Comparison of ENCODE assay signal across 8 cellular contexts in the genomic region with DNA sequence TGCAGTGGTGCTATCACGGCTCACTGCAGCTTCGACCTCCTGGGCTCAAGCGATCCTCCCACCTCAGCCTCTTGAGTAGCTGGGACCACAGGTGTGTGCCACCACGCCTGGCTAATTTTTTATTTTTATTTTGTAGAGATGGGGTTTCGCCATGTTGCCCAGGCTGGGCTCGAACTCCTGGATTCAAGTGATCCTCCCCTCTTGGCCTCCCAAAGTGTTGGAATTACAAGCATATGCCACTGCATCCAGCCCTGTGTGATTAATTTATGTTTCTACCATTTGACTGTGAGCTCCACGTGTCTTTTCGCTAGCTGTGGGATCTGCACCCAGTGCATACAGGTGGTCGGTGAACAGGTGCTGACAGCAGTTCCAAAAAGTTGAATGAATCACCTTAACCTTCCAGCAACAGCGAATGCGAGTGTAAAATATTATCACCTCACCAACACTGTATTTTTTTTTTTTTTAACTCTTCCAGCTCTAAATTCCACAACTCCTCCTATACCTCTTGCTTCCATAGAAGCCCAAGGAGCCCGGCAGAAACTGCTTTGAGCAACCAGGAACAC. TPM values are rescaled to one million over a fixed set of nuclear protein-coding genes. Genes with fewer than 3 reads are reported as not detected.
DNase-seq lines count a peak whose midpoint lies in the region; ATAC-seq, FAIRE-seq and TF ChIP-seq lines count a peak whose summit lies in the region.

No MANE protein-coding gene starts in this region.

- POLR2A ChIA-PET in CD8-positive, alpha-beta T cell (lab: Charles Lee), result interaction anchor here (1.0 kb wide), 1 partner anchor 378 kb away, joined by 5 read pairs; a partner anchor contains a TSS

- peak overlapping the region; percentile 81 for H3K27ac Mint-ChIP-seq in CD8-positive, alpha-beta T cell

- peak overlapping the region; percentile 87 for H3K4me3 Mint-ChIP-seq in CD8-positive, alpha-beta T cell

- CTCF ChIA-PET in CD8-positive, alpha-beta T cell (lab: Charles Lee), result no interaction called here

- H3K9me3 Mint-ChIP-seq in CD8-positive, alpha-beta T cell, result no peaks in the 10 kb centered on the region

- H3K36me3 Mint-ChIP-seq in CD8-positive, alpha-beta T cell, result peaks cover 7% of the 10 kb centered on the region

- H3K36me3 ChIP-seq in CD8-positive, alpha-beta T cell (ENCODE audit: insufficient read depth, low read length), result no peaks in the 10 kb centered on the region
- H3K36me3 ChIP-seq in esophagus squamous epithelium (peaks cover 0 to 5% (median 0%) of the 10 kb centered on the region in 3 donors), stomach smooth muscle (ENCODE audit: control insufficient read depth in 2 of 2, insufficient read depth in 2 of 2, low read length in 2 of 2) (peaks cover 0 to 6% of the 10 kb centered on the region in 2 donors)

- intact Hi-C loops in CD8-positive, alpha-beta T cell (cut with DNase I, micrococcal nuclease), result loop anchor here (1.0 to 10.0 kb wide), 3 partner anchors 375 to 510 kb away; a partner anchor contains a TSS
- intact Hi-C loops in esophagus squamous epithelium (cut with DNase I), result no loop called here

- no peak for DNase-seq in CD8-positive, alpha-beta T cell
- DNase-seq in esophagus squamous epithelium (lab: John Stamatoyannopoulos, UW) (no peak), GM12892 (ENCODE audit: insufficient read length) (no peak)
- no peak for DNase-seq in activated effector memory CD4-positive, alpha-beta T cell treated with Interleukin-2 at 50 U/mL for 16 hours
- no peak for DNase-seq in stimulated activated CD4-positive, alpha-beta T cell treated with anti-CD3 and anti-CD28 coated beads, Interleukin-15, amount 100 ng/mL, for 24 hours

- ATAC-seq in CD8-positive, alpha-beta T cell, result peak; percentile 9
- ATAC-seq in GM21515 (IDR thresholded peaks at IDR 0.05; ENCODE audit: unreplicated experiment), result peak; percentile 11
- peak; percentile 23 for ATAC-seq in HG03571 (IDR thresholded peaks at IDR 0.05; ENCODE audit: unreplicated experiment)

- no peak for TF ChIP-seq CTCF in CD8-positive, alpha-beta T cell (IDR thresholded peaks at IDR 0.05)
- no peak for TF ChIP-seq CTCF in esophagus squamous epithelium (IDR thresholded peaks at IDR 0.05)

- no peaks in the 10 kb centered on the region for H3K9me3 ChIP-seq in CD8-positive, alpha-beta T cell (ENCODE audit: low read length)
- H3K9me3 ChIP-seq in esophagus squamous epithelium (no peaks in the 10 kb centered on the region), stomach smooth muscle (ENCODE audit: control insufficient read depth in 2 of 2, low read length in 2 of 2) (no peaks in the 10 kb centered on the region)

- FAIRE-seq in GM12892 (lab: Jason Lieb, UNC), result no peak

- H3K27me3 Mint-ChIP-seq in CD8-positive, alpha-beta T cell (ENCODE audit: low read depth), result peaks cover 2% of the 10 kb centered on the region

- H3K4me1 ChIP-seq in CD8-positive, alpha-beta T cell (ENCODE audit: insufficient read depth, low read length), result peaks cover 6% of the 10 kb centered on the region
- H3K4me1 ChIP-seq in esophagus squamous epithelium (peaks cover 0 to 18% (median 6%) of the 10 kb centered on the region in 3 donors), stomach smooth muscle (ENCODE audit: control insufficient read depth, insufficient read depth, low read length) (peaks cover 4% of the 10 kb centered on the region)

- peaks cover 13% of the 10 kb centered on the region for H3K4me1 Mint-ChIP-seq in CD8-positive, alpha-beta T cell (ENCODE audit: low read depth)

- peak overlapping the region in 1 of 2 donors; percentile 62 for H3K9ac ChIP-seq in stomach smooth muscle (ENCODE audit: low read length in 2 of 2)

- 34 to 44% methylated on average over 9 to 10 of the region's 12 CpGs for WGBS in esophagus squamous epithelium, 2 donors

- H3K27ac ChIP-seq in CD8-positive, alpha-beta T cell (ENCODE audit: low read depth, low read length), result no peak overlapping the region
- peak overlapping the region in 3 of 4 donors; percentile 51 to 93 (median 55) for H3K27ac ChIP-seq in esophagus squamous epithelium
- H3K27ac ChIP-seq in stomach smooth muscle (ENCODE audit: low read length), result no peak overlapping the region

- peak overlapping the region; percentile 83 for H3K4me3 ChIP-seq in CD8-positive, alpha-beta T cell (ENCODE audit: low read depth, low read length)
- H3K4me3 ChIP-seq in esophagus squamous epithelium, result peak overlapping the region; percentile 9 to 89 (median 81)
- peak overlapping the region; percentile 48 to 64 for H3K4me3 ChIP-seq in stomach smooth muscle (ENCODE audit: low read length in 2 of 2)

- H3K27me3 ChIP-seq in CD8-positive, alpha-beta T cell (ENCODE audit: insufficient read depth, low read length), result no peaks in the 10 kb centered on the region
- H3K27me3 ChIP-seq in esophagus squamous epithelium (no peaks in the 10 kb centered on the region), stomach smooth muscle (ENCODE audit: control insufficient read depth in 1 of 2, insufficient read depth in 2 of 2, low read length in 2 of 2) (no peaks in the 10 kb centered on the region)

- TF ChIP-seq POLR2A in esophagus squamous epithelium (IDR thresholded peaks at IDR 0.05) (no peak), GM12892 (IDR thresholded peaks at IDR 0.05; ENCODE audit: low read depth, low read length) (no peak)

RNA-seq across cellular contexts. Expression of a gene that starts 0.5 kb away (rescaled TPM):
- 1 to 10 TPM in 1 of 2 experiments, under 1 TPM in 1; 0.42 to 1.0 TPM for total RNA-seq in CD8-positive, alpha-beta T cell
- 10 to 100 TPM in 2 of 4 donors, 1 to 10 TPM in 2; 2.3 to 10.1 (median 6.3) TPM for total RNA-seq in esophagus squamous epithelium
- polyA plus RNA-seq in GM12892 (2012; ENCODE audit: missing spikeins), result 5.5 TPM

Comparison
In these comparisons a context has a peak if more than half of its experiments do, and no peak if none do; other contexts are left out.
1. H3K27ac ChIP-seq: peak in esophagus squamous epithelium (3 of 4); none in CD8-positive, alpha-beta T cell (single experiment) and stomach smooth muscle (single experiment).
2. Peak in every context shown above with its lines, with median percentiles within 50 percentile points of each other: ATAC-seq and H3K4me3 ChIP-seq.